Comparison of ENCODE assay signal across 27 cellular contexts in genomic region chrX:124203311-124203710, GRCh38.
"Had no signal": no experiment of that assay in that cellular context is flagged by ENCODE, and none has a peak within 500 bp of the region (broad histone marks: within the 10 kb centered on the region; RNA-seq: fewer than 3 reads in every experiment).

No MANE protein-coding gene starts in this region.

- FAIRE-seq: endometrium, islet of Langerhans, keratinocyte had no signal

- H3K27ac ChIP-seq: epithelial cell of prostate, esophagus squamous epithelium, gastrocnemius medialis, heart right ventricle, left lung, lower lobe of right lung had no signal

- H3K4me1 Mint-ChIP-seq: mesothelial cell of epicardium, naive B cell had no signal

- H3K36me3 ChIP-seq: esophagus squamous epithelium, gastrocnemius medialis, heart right ventricle, left lung, lower lobe of right lung had no signal

- H3K9me3 ChIP-seq: esophagus squamous epithelium, gastrocnemius medialis, left lung, lower lobe of right lung, mucosa of descending colon had no signal

- H3K27me3 ChIP-seq: esophagus squamous epithelium, gastrocnemius medialis, heart right ventricle, left lung had no signal

- H3K27me3 Mint-ChIP-seq: dendritic cell treated with granulocyte-macrophage colony-stimulating factor and Interleukin-4, amounts not matched to agents 40 ng/mL and 50 ng/mL, for 4 days; effector memory CD8-positive, alpha-beta T cell; naive B cell had no signal

- H3K4me3 Mint-ChIP-seq: dendritic cell treated with granulocyte-macrophage colony-stimulating factor and Interleukin-4, amounts not matched to agents 40 ng/mL and 50 ng/mL, for 4 days; effector memory CD8-positive, alpha-beta T cell; endodermal cell; mesothelial cell of epicardium; naive B cell had no signal

- DNase-seq: cortex of kidney; effector CD8-positive, alpha-beta T cell; effector memory CD8-positive, alpha-beta T cell; endodermal cell; erythroblast; esophagus squamous epithelium; foreskin fibroblast; foreskin melanocyte; gastrocnemius medialis; glutamatergic neuron; head of caudate nucleus; heart right ventricle; hippocampal formation; left cardiac atrium; left lung; left ventricle myocardium superior; lower lobe of right lung; mesenchymal stem cell; mucosa of descending colon; naive B cell had no signal

- H3K4me3 ChIP-seq: esophagus squamous epithelium, gastrocnemius medialis, heart right ventricle, left lung, lower lobe of right lung, mucosa of descending colon had no signal

- H3K4me1 ChIP-seq: esophagus squamous epithelium, gastrocnemius medialis, heart right ventricle, left lung, lower lobe of right lung had no signal

- H3K27ac Mint-ChIP-seq: dendritic cell treated with granulocyte-macrophage colony-stimulating factor and Interleukin-4, amounts not matched to agents 40 ng/mL and 50 ng/mL, for 4 days; effector memory CD8-positive, alpha-beta T cell; endodermal cell; mesothelial cell of epicardium; naive B cell had no signal

- H3K36me3 Mint-ChIP-seq: mesothelial cell of epicardium had no signal

- H3K9me3 Mint-ChIP-seq: effector memory CD8-positive, alpha-beta T cell had no signal

- ATAC-seq: effector memory CD8-positive, alpha-beta T cell; esophagus mucosa; gastrocnemius medialis; heart right ventricle; left cardiac atrium; left lung; left ventricle myocardium superior; lower lobe of right lung; mucosa of descending colon had no signal
